2 cellular contexts compared by ENCODE assay signal in the genomic region with DNA sequence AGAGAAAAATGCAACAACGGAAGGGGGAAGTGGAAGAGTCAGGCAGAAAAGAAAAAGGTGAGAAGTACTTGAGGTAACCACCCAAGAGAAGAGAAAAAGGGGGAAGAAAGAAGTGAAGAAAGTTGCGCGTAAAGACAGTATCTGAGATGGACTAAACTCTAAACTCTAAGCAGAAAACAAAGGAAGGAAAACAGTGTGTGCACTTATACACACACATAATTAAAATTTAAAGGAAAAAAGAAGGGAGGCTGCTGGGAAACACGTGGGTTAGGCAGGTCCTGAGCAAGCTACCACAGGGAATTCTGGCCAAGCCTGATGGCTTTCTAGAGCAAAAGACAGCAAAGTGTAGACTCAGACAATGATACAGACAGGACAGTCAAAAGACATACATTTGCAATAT.
TF ChIP-seq lines count a peak whose summit lies in the region.

No MANE protein-coding gene starts in this region.

TF ChIP-seq in A549, 52 proteins besides CTCF, POLR2A, EP300 and RAD21 (continued from another document):
- TF ChIP-seq ATOH8 (CRISPR knock-in tag; IDR thresholded peaks at IDR 0.05; ENCODE audit: low read depth): no peak
- no peak for TF ChIP-seq KDM5A (IDR thresholded peaks at IDR 0.05)
- no peak for TF ChIP-seq CHD2 (IDR thresholded peaks at IDR 0.05; ENCODE audit: low read length, partially characterized antibody)
- TF ChIP-seq SREBF2 (IDR thresholded peaks at IDR 0.05): no peak
- TF ChIP-seq, protein P1, sequence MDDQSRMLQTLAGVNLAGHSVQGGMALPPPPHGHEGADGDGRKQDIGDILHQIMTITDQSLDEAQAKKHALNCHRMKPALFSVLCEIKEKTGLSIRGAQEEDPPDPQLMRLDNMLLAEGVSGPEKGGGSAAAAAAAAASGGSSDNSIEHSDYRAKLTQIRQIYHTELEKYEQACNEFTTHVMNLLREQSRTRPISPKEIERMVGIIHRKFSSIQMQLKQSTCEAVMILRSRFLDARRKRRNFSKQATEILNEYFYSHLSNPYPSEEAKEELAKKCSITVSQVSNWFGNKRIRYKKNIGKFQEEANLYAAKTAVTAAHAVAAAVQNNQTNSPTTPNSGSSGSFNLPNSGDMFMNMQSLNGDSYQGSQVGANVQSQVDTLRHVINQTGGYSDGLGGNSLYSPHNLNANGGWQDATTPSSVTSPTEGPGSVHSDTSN (IDR thresholded peaks at IDR 0.05): no peak
- TF ChIP-seq NR3C1 (IDR thresholded peaks at IDR 0.05): no peak
- no peak for TF ChIP-seq EHF (CRISPR knock-in tag; IDR thresholded peaks at IDR 0.05)
- TF ChIP-seq ZSCAN20 (CRISPR knock-in tag; IDR thresholded peaks at IDR 0.05): no peak
- TF ChIP-seq CBX8 (IDR thresholded peaks at IDR 0.05): no peak

TF ChIP-seq in HCT116, 20 proteins besides CTCF, POLR2A, EP300 and RAD21 (continued from another document):
- TF ChIP-seq, protein P2, sequence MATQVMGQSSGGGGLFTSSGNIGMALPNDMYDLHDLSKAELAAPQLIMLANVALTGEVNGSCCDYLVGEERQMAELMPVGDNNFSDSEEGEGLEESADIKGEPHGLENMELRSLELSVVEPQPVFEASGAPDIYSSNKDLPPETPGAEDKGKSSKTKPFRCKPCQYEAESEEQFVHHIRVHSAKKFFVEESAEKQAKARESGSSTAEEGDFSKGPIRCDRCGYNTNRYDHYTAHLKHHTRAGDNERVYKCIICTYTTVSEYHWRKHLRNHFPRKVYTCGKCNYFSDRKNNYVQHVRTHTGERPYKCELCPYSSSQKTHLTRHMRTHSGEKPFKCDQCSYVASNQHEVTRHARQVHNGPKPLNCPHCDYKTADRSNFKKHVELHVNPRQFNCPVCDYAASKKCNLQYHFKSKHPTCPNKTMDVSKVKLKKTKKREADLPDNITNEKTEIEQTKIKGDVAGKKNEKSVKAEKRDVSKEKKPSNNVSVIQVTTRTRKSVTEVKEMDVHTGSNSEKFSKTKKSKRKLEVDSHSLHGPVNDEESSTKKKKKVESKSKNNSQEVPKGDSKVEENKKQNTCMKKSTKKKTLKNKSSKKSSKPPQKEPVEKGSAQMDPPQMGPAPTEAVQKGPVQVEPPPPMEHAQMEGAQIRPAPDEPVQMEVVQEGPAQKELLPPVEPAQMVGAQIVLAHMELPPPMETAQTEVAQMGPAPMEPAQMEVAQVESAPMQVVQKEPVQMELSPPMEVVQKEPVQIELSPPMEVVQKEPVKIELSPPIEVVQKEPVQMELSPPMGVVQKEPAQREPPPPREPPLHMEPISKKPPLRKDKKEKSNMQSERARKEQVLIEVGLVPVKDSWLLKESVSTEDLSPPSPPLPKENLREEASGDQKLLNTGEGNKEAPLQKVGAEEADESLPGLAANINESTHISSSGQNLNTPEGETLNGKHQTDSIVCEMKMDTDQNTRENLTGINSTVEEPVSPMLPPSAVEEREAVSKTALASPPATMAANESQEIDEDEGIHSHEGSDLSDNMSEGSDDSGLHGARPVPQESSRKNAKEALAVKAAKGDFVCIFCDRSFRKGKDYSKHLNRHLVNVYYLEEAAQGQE (IDR thresholded peaks at IDR 0.05; ENCODE audit: low read depth): no peak
- no peak for TF ChIP-seq SIN3A (IDR thresholded peaks at IDR 0.05; ENCODE audit: low read depth)
- no peak for TF ChIP-seq SP1 (IDR thresholded peaks at IDR 0.05; ENCODE audit: low read depth)
